In the genomic region with DNA sequence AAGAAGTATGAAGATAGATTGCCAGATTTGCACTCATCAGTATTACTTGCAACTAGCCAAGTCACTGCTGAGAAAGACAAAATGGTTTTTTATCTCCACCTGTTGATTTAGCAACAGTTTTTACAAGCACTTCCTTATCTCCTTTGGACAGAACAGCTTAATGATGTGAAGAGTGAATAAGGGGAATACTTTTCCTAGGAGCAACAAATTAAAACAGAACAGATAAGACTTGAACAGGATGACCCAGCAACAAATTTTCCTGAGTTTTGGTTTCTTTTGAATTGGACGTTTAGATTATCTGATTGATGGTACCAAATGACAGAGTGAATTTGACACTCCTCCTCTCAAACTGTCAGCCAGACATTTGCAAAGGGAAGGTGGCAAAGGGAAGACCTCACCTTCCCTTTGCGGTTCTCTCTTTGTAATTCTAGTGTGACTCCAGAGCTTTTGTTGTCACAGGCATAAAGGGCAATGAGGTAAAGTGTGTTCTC, we compare ENCODE assay signal across 11 cellular contexts.
DNase-seq lines count a peak whose midpoint lies in the region; ATAC-seq and TF ChIP-seq lines count a peak whose summit lies in the region.
"Had no signal": no experiment of that assay in that cellular context is flagged by ENCODE, and none has a peak within 500 bp of the region (broad histone marks: within the 10 kb centered on the region; RNA-seq: fewer than 3 reads in every experiment).

No MANE protein-coding gene starts in this region.

- H3K4me1 ChIP-seq in rectal smooth muscle tissue (ENCODE audit: control insufficient read depth, insufficient read depth, low read length) (no peaks in the 10 kb centered on the region), upper lobe of right lung (no peaks in the 10 kb centered on the region), suprapubic skin (no peaks in the 10 kb centered on the region)
- H3K4me1 ChIP-seq: tibial artery had no signal

- WGBS in suprapubic skin = 46% methylated on average over 2 of the region's 2 CpGs

- no peaks in the 10 kb centered on the region for H3K9me3 Mint-ChIP-seq in activated CD4-positive, alpha-beta memory T cell treated with anti-CD3 and anti-CD28 coated beads for 36 hours

- TF ChIP-seq CTCF in fibroblast of the aortic adventitia (IDR thresholded peaks at IDR 0.05; ENCODE audit: insufficient read depth, low read length) (no peak), upper lobe of right lung (IDR thresholded peaks at IDR 0.05) (no peak), suprapubic skin (IDR thresholded peaks at IDR 0.05) (no peak)

- no peak overlapping the region for H3K4me3 ChIP-seq in fibroblast of the aortic adventitia (ENCODE audit: low read depth, low read length)
- H3K4me3 ChIP-seq in rectal smooth muscle tissue (ENCODE audit: low read length) = no peak overlapping the region
- no peak overlapping the region for H3K4me3 ChIP-seq in upper lobe of right lung
- no peak overlapping the region for H3K4me3 ChIP-seq in suprapubic skin
- H3K4me3 ChIP-seq: adrenal gland, tibial artery had no signal

- H3K36me3 ChIP-seq in rectal smooth muscle tissue (ENCODE audit: control insufficient read depth, insufficient read depth, low read length) = peaks cover 5% of the 10 kb centered on the region
- peaks cover 36% of the 10 kb centered on the region for H3K36me3 ChIP-seq in upper lobe of right lung
- H3K36me3 ChIP-seq in suprapubic skin = peaks cover 4% of the 10 kb centered on the region

- H3K9me3 ChIP-seq in upper lobe of right lung (no peaks in the 10 kb centered on the region), suprapubic skin (no peaks in the 10 kb centered on the region)
- H3K9me3 ChIP-seq: adrenal gland, tibial artery had no signal

- CTCF ChIA-PET in activated CD4-positive, alpha-beta memory T cell treated with anti-CD3 and anti-CD28 coated beads for 36 hours (lab: Charles Lee) = no interaction called here

- H3K27me3 ChIP-seq in rectal smooth muscle tissue (ENCODE audit: control insufficient read depth, insufficient read depth, low read length) (no peaks in the 10 kb centered on the region), upper lobe of right lung (no peaks in the 10 kb centered on the region), suprapubic skin (no peaks in the 10 kb centered on the region)
- H3K27me3 ChIP-seq: adrenal gland, tibial artery had no signal

- peaks cover 14% of the 10 kb centered on the region for H3K4me1 Mint-ChIP-seq in activated CD4-positive, alpha-beta memory T cell treated with anti-CD3 and anti-CD28 coated beads for 36 hours (ENCODE audit: low read depth)

- H3K36me3 Mint-ChIP-seq in activated CD4-positive, alpha-beta memory T cell treated with anti-CD3 and anti-CD28 coated beads for 36 hours = peaks cover 21% of the 10 kb centered on the region

- DNase-seq in NCI-H2029 treated with DMSO at 0.1 percent for 48 hours (lab: John Stamatoyannopoulos, UW) (peak; percentile 2), NCI-H2029 (lab: John Stamatoyannopoulos, UW) (no peak), NCI-H226 (peak; percentile 43), fibroblast of the aortic adventitia (ENCODE audit: low read depth) (peak; percentile 11), upper lobe of right lung (no peak), suprapubic skin (ENCODE audit: low spot score in 2 of 2) (no peak)
- no peak for DNase-seq in activated CD4-positive, alpha-beta memory T cell treated with anti-CD3 and anti-CD28 coated beads for 36 hours
- DNase-seq: adrenal gland, NCI-H774, tibial artery had no signal

- TF ChIP-seq POLR2A in suprapubic skin (IDR thresholded peaks at IDR 0.05) = no peak

- H3K27ac Mint-ChIP-seq in activated CD4-positive, alpha-beta memory T cell treated with anti-CD3 and anti-CD28 coated beads for 36 hours = no peak overlapping the region

- no peak overlapping the region for H3K4me3 Mint-ChIP-seq in activated CD4-positive, alpha-beta memory T cell treated with anti-CD3 and anti-CD28 coated beads for 36 hours

- peak overlapping the region; percentile 22 for H3K27ac ChIP-seq in rectal smooth muscle tissue (ENCODE audit: low read depth, low read length)
- H3K27ac ChIP-seq in upper lobe of right lung = no peak overlapping the region
- H3K27ac ChIP-seq in suprapubic skin = no peak overlapping the region
- H3K27ac ChIP-seq: tibial artery had no signal

- POLR2A ChIA-PET in activated CD4-positive, alpha-beta memory T cell treated with anti-CD3 and anti-CD28 coated beads for 36 hours (lab: Charles Lee) = no interaction called here

- no peak overlapping the region for H3K9ac ChIP-seq in rectal smooth muscle tissue (ENCODE audit: low read length)

- TF ChIP-seq EP300 in suprapubic skin (IDR thresholded peaks at IDR 0.05) = no peak

- no peak for ATAC-seq in upper lobe of right lung

- no peaks in the 10 kb centered on the region for H3K27me3 Mint-ChIP-seq in activated CD4-positive, alpha-beta memory T cell treated with anti-CD3 and anti-CD28 coated beads for 36 hours

- intact Hi-C loops in upper lobe of right lung (cut with DNase I) = no loop called here
- intact Hi-C loops in activated CD4-positive, alpha-beta memory T cell treated with anti-CD3 and anti-CD28 coated beads for 36 hours (cut with micrococcal nuclease) = no loop called here

Comparison
In these comparisons a context has a peak if more than half of its experiments do, and no peak if none do; other contexts are left out.
1. DNase-seq: peak in NCI-H2029 treated with DMSO at 0.1 percent for 48 hours (single experiment), NCI-H226 (single experiment) and fibroblast of the aortic adventitia (single experiment); none in NCI-H2029 (single experiment), upper lobe of right lung (single experiment), suprapubic skin (0 of 2) and activated CD4-positive, alpha-beta memory T cell treated with anti-CD3 and anti-CD28 coated beads for 36 hours (single experiment).